In genomic region chr17:73643846-73644144, GRCh38 we compare ENCODE assay signal across 8 cellular contexts. TPM values are rescaled to one million over a fixed set of nuclear protein-coding genes. Genes with fewer than 3 reads are reported as not detected.
DNase-seq lines count a peak whose midpoint lies in the region; ATAC-seq and FAIRE-seq lines count a peak whose summit lies in the region.
"Had no signal": no experiment of that assay in that cellular context is flagged by ENCODE, and none has a peak within 500 bp of the region (broad histone marks: within the 10 kb centered on the region; RNA-seq: fewer than 3 reads in every experiment).

No MANE protein-coding gene starts in this region.

- peak overlapping the region; percentile 84 for H3K4me3 Mint-ChIP-seq in activated CD8-positive, alpha-beta T cell treated with anti-CD3 and anti-CD28 coated beads, Interleukin-2, amount 10 ng/mL, durations not matched to agents 7 days and 5 days

- WGBS in small intestine, 3 donors: 0 to 5% (median 2%) methylated on average over 9 to 13 of the region's 13 CpGs

- peaks cover 37% of the 10 kb centered on the region for H3K27me3 Mint-ChIP-seq in activated CD8-positive, alpha-beta T cell treated with anti-CD3 and anti-CD28 coated beads, Interleukin-2, amount 10 ng/mL, durations not matched to agents 7 days and 5 days (ENCODE audit: low read depth)

- CTCF ChIA-PET in activated CD8-positive, alpha-beta T cell treated with anti-CD3 and anti-CD28 coated beads, Interleukin-2, amount 10 ng/mL, durations not matched to agents 7 days and 5 days (lab: Charles Lee): interaction anchor here (1.3 to 5.0 kb wide), 4 partner anchors 10 to 214 kb away, joined by 3 to 41 read pairs (median 6); no protein-coding TSS in a partner anchor

- H3K27ac Mint-ChIP-seq in activated CD8-positive, alpha-beta T cell treated with anti-CD3 and anti-CD28 coated beads, Interleukin-2, amount 10 ng/mL, durations not matched to agents 7 days and 5 days: no peak overlapping the region

- DNase-seq in HAP-1 (ENCODE audit: low spot score in 2 of 2) (no peak), small intestine (no peak), OCI-M2 (lab: John Stamatoyannopoulos, UW; ENCODE audit: unreplicated experiment) (no peak), HK-2 (ENCODE audit: unreplicated experiment) (no peak)
- DNase-seq in activated CD8-positive, alpha-beta T cell treated with anti-CD3 and anti-CD28 coated beads, Interleukin-2, amount 10 ng/mL, durations not matched to agents 7 days and 5 days: no peak

- no peak for ATAC-seq in activated CD8-positive, alpha-beta T cell treated with anti-CD3 and anti-CD28 coated beads, Interleukin-2, amount 10 ng/mL, durations not matched to agents 7 days and 5 days
- ATAC-seq in GM21619 (IDR thresholded peaks at IDR 0.05; ENCODE audit: unreplicated experiment): no peak

- H3K36me3 Mint-ChIP-seq in activated CD8-positive, alpha-beta T cell treated with anti-CD3 and anti-CD28 coated beads, Interleukin-2, amount 10 ng/mL, durations not matched to agents 7 days and 5 days (ENCODE audit: low read depth): no peaks in the 10 kb centered on the region

- FAIRE-seq in small intestine (lab: Jason Lieb, UNC): no peak
- FAIRE-seq: endometrium had no signal

- no peaks in the 10 kb centered on the region for H3K9me3 Mint-ChIP-seq in activated CD8-positive, alpha-beta T cell treated with anti-CD3 and anti-CD28 coated beads, Interleukin-2, amount 10 ng/mL, durations not matched to agents 7 days and 5 days (ENCODE audit: insufficient read depth)

- peaks cover 22% of the 10 kb centered on the region for H3K4me1 Mint-ChIP-seq in activated CD8-positive, alpha-beta T cell treated with anti-CD3 and anti-CD28 coated beads, Interleukin-2, amount 10 ng/mL, durations not matched to agents 7 days and 5 days (ENCODE audit: low read depth)

- no peaks in the 10 kb centered on the region for H3K4me1 ChIP-seq in HAP-1
- peaks cover 9% of the 10 kb centered on the region for H3K4me1 ChIP-seq in iPS-20b (ENCODE audit: insufficient read depth, low read length)
- H3K4me1 ChIP-seq in small intestine (ENCODE audit: control insufficient read depth in 2 of 2, insufficient read depth in 1 of 2, low read depth in 1 of 2, low read length in 1 of 2): no peaks in the 10 kb centered on the region

- peak overlapping the region; percentile 23 for H3K4me3 ChIP-seq in HAP-1
- peak overlapping the region; percentile 81 for H3K4me3 ChIP-seq in iPS-20b (ENCODE audit: low read length)
- H3K4me3 ChIP-seq in small intestine (ENCODE audit: low read depth in 1 of 2, low read length in 2 of 2): peak overlapping the region; percentile 8 to 31

- H3K9ac ChIP-seq in iPS-20b (ENCODE audit: low read depth, low read length): peak overlapping the region; percentile 64; the same call in 1 of the 2 replicates

- in situ Hi-C loops in HAP-1 (cut with MboI; ENCODE audit: low sequenced_read_pairs): no loop called here

- H3K27ac ChIP-seq in iPS-20b (ENCODE audit: low read length): no peak overlapping the region
- H3K27ac ChIP-seq in small intestine (ENCODE audit: low read depth in 1 of 2, low read length in 1 of 2): no peak overlapping the region

- H3K9me3 ChIP-seq in HAP-1: no peaks in the 10 kb centered on the region
- H3K9me3 ChIP-seq in iPS-20b (ENCODE audit: insufficient read depth, low read depth, low read length): no peaks in the 10 kb centered on the region
- H3K9me3 ChIP-seq in small intestine (ENCODE audit: control insufficient read depth, low read depth): no peaks in the 10 kb centered on the region

- H3K27me3 ChIP-seq in HAP-1 (ENCODE audit: low read depth) (peaks cover 49% of the 10 kb centered on the region), iPS-20b (ENCODE audit: insufficient read depth, low read length) (peaks cover 74% of the 10 kb centered on the region), small intestine (ENCODE audit: control insufficient read depth in 2 of 2, insufficient read depth in 2 of 2, low read length in 2 of 2) (peaks cover 13 to 24% of the 10 kb centered on the region in 2 donors)

- no peaks in the 10 kb centered on the region for H3K36me3 ChIP-seq in HAP-1 (replicated peaks)
- H3K36me3 ChIP-seq in iPS-20b (ENCODE audit: insufficient read depth, low read depth, low read length): no peaks in the 10 kb centered on the region
- H3K36me3 ChIP-seq in small intestine (ENCODE audit: control insufficient read depth in 2 of 2, insufficient read depth in 2 of 2, low read length in 2 of 2): no peaks in the 10 kb centered on the region

- POLR2A ChIA-PET in activated CD8-positive, alpha-beta T cell treated with anti-CD3 and anti-CD28 coated beads, Interleukin-2, amount 10 ng/mL, durations not matched to agents 7 days and 5 days (lab: Charles Lee): no interaction called here

RNA-seq across cellular contexts. Expression of gene SDK2, which starts 0.5 kb away (rescaled TPM):
- 10 to 100 TPM; 18.4 to 20.0 TPM for total RNA-seq in activated CD8-positive, alpha-beta T cell treated with anti-CD3 and anti-CD28 coated beads, Interleukin-2, amount 10 ng/mL, durations not matched to agents 7 days and 5 days
- under 1 TPM; under 0.01 to 0.21 (median under 0.01) TPM for polyA plus RNA-seq in small intestine

Comparison
In these comparisons a context has a peak if more than half of its experiments do, and no peak if none do; other contexts are left out.
1. H3K4me3 ChIP-seq: peak in every context shown above with its lines; median percentile 81 in iPS-20b; 23 in HAP-1; 20 in small intestine.